In the genomic region with DNA sequence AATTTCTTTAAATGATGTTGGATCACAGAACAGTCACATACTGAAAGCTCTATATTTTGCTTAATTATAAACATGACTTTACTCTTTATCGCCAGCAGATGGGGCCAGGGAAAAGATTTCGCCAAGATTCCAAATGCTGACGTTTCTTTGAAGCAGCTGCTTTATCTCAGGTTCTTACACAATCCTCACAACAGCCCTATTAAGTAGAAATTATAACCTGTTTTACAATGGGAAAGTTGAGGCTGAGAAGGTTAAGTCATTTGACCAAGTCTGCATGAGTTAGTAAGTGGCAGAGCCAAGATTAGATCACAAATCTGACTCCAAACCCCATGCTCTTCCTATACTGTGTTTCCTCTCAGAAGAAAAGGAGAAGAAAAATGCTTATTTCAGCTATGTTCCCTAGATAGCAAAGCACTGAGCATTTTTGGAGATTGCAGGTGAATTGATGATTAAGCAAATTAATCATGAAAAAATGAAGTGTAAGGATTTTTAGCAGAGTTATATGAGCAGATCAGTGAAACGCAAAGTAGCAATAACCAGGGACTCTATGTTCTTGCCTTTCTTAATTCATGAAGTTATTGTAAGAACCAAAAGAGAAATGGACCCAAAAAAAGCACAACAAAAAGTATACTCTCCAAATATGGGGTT, we compare ENCODE assay signal across 9 cellular contexts.
DNase-seq lines count a peak whose midpoint lies in the region; ATAC-seq, FAIRE-seq and TF ChIP-seq lines count a peak whose summit lies in the region.
"Had no signal": no experiment of that assay in that cellular context is flagged by ENCODE, and none has a peak within 500 bp of the region (broad histone marks: within the 10 kb centered on the region; RNA-seq: fewer than 3 reads in every experiment).

No MANE protein-coding gene starts in this region.

- intact Hi-C loops in K562 (cut with micrococcal nuclease) (loop anchor here (10.0 kb wide), 1 partner anchor 878 kb away; no protein-coding TSS in a partner anchor), HepG2 (cut with micrococcal nuclease; ENCODE audit: unreplicated experiment) (loop anchor here (1.0 kb wide), 2 partner anchors 429 to 881 kb away; no protein-coding TSS in a partner anchor)

- no peaks in the 10 kb centered on the region for H3K79me2 ChIP-seq in GM23248 (ENCODE audit: insufficient read depth)
- no peaks in the 10 kb centered on the region for H3K79me2 ChIP-seq in K562 (ENCODE audit: control insufficient read depth, insufficient read depth, low read length)
- no peaks in the 10 kb centered on the region for H3K79me2 ChIP-seq in HepG2 (ENCODE audit: insufficient read depth, low read length)

- H2AFZ ChIP-seq in GM23248, result no peak overlapping the region
- no peak overlapping the region for H2AFZ ChIP-seq in K562 (ENCODE audit: low read depth, low read length)
- no peak overlapping the region for H2AFZ ChIP-seq in HepG2 (ENCODE audit: low read length)

- peak; percentile 67 for FAIRE-seq in K562 (lab: Jason Lieb, UNC)
- FAIRE-seq in HepG2 (lab: Jason Lieb, UNC), result peak; percentile 18

- TF ChIP-seq CTCF in K562 (IDR thresholded peaks at IDR 0.05 in 2 of 3, conservative IDR thresholded peaks at IDR 0.05 in 1 of 3; ENCODE audit: insufficient read depth in 2 of 3, low read depth in 1 of 3, low read length in 3 of 3) (peak; percentile 19 to 37 (median 21); a peak in 3 of 6 replicates), HepG2 (CRISPR knock-in tag; IDR thresholded peaks at IDR 0.05) (peak; percentile 53)

- WGBS in GM23248 (ENCODE audit: low coverage in 1 of 2, low lambda C conversion rate in 2 of 2, missing lambda C conversion rate in 2 of 2), 2 experiments, result 11 to 13% methylated on average over 4 of the region's 4 CpGs
- 0% methylated on average over 4 of the region's 4 CpGs for WGBS in K562 (ENCODE audit: insufficient coverage, low coverage, missing lambda C conversion rate)
- WGBS in HepG2 (ENCODE audit: low lambda C conversion rate), result 24% methylated on average over 4 of the region's 4 CpGs

- H3K4me2 ChIP-seq in GM23248 (ENCODE audit: unreplicated experiment), result no peak overlapping the region
- H3K4me2 ChIP-seq in K562 (ENCODE audit: insufficient read depth, low read length), result no peak overlapping the region
- H3K4me2 ChIP-seq in HepG2 (ENCODE audit: low read depth, low read length), result no peak overlapping the region
- H3K4me2 ChIP-seq: BLaER1 had no signal

- TF ChIP-seq RAD21 in K562 (CRISPR knock-in tag; conservative IDR thresholded peaks at IDR 0.05 in 1 of 2, IDR thresholded peaks at IDR 0.05 in 1 of 2), result peak; percentile 49 to 57
- no peak for TF ChIP-seq RAD21 in HepG2 (CRISPR knock-in tag; IDR thresholded peaks at IDR 0.05)

- TF ChIP-seq EP300 in K562 (IDR thresholded peaks at IDR 0.05; ENCODE audit: low read length) (no peak), HepG2 (IDR thresholded peaks at IDR 0.05; ENCODE audit: low read depth in 2 of 2, low read length in 2 of 2) (no peak), HepG2 (CRISPR knock-in tag; IDR thresholded peaks at IDR 0.05; ENCODE audit: borderline replicate concordance) (no peak)

- H3K36me3 ChIP-seq in GM23248 (ENCODE audit: low read depth) (no peaks in the 10 kb centered on the region), MG63 (no peaks in the 10 kb centered on the region), K562 (ENCODE audit: control insufficient read depth, insufficient read depth, low read length) (no peaks in the 10 kb centered on the region), HepG2 (replicated peaks in 1 of 2; ENCODE audit: control insufficient read depth in 1 of 2, insufficient read depth in 2 of 2, low read length in 2 of 2) (no peaks in the 10 kb centered on the region)
- H3K36me3 ChIP-seq: BLaER1 had no signal

- POLR2A ChIA-PET in K562 (lab: Yijun Ruan, JAX) (interaction anchor here (0.6 to 0.7 kb wide), 2 partner anchors 12 to 96 kb away, joined by 3 read pairs; no protein-coding TSS in a partner anchor), HepG2 (lab: Yijun Ruan, JAX) (no interaction called here)

- no peaks in the 10 kb centered on the region for H3K27me3 ChIP-seq in GM23248 (replicated peaks; ENCODE audit: insufficient read depth)
- no peaks in the 10 kb centered on the region for H3K27me3 ChIP-seq in MG63
- no peaks in the 10 kb centered on the region for H3K27me3 ChIP-seq in K562 (ENCODE audit: control insufficient read depth in 2 of 2, insufficient read depth in 2 of 2, low read length in 2 of 2)
- H3K27me3 ChIP-seq in HepG2 (ENCODE audit: control insufficient read depth in 1 of 2, insufficient read depth in 2 of 2, low read length in 2 of 2), result no peaks in the 10 kb centered on the region
- H3K27me3 ChIP-seq: BLaER1 had no signal

- no peaks in the 10 kb centered on the region for H4K20me1 ChIP-seq in GM23248 (ENCODE audit: insufficient read depth)
- no peaks in the 10 kb centered on the region for H4K20me1 ChIP-seq in K562 (replicated peaks; ENCODE audit: control insufficient read depth, insufficient read depth, low read length)
- no peaks in the 10 kb centered on the region for H4K20me1 ChIP-seq in HepG2 (ENCODE audit: insufficient read depth, low read length)
- H4K20me1 ChIP-seq: BLaER1 had no signal

- DNase-seq in NCI-H1105 treated with DMSO at 0.1 percent for 48 hours (lab: John Stamatoyannopoulos, UW) (peak; percentile 36), NCI-H1105 (lab: John Stamatoyannopoulos, UW) (no peak), GM23248 (peak; percentile 82), MG63 (peak; percentile 7), K562 (ENCODE audit: extremely low read depth in 1 of 4, low spot score in 3 of 4) (peak; percentile 10 to 35 (median 18)), HepG2 (ENCODE audit: low spot score) (peak; percentile 15), HK-2 (ENCODE audit: unreplicated experiment) (no peak), DMS79 treated with DMSO at 0.1 percent for 48 hours (lab: John Stamatoyannopoulos, UW) (no peak)

- peaks cover 22% of the 10 kb centered on the region for H3K4me1 ChIP-seq in GM23248 (ENCODE audit: insufficient read depth)
- H3K4me1 ChIP-seq in K562 (replicated peaks in 1 of 2; ENCODE audit: control insufficient read depth in 2 of 2, insufficient read depth in 2 of 2, low read length in 2 of 2), result no peaks in the 10 kb centered on the region
- no peaks in the 10 kb centered on the region for H3K4me1 ChIP-seq in HepG2 (ENCODE audit: insufficient read depth, low read length)

- peak; percentile 46; the same call in 1 of the 3 replicates for ATAC-seq in K562
- ATAC-seq in HepG2, result peak; percentile 59

- no peak for TF ChIP-seq POLR2A in K562 (conservative IDR thresholded peaks at IDR 0.05)
- TF ChIP-seq POLR2A in HepG2 (IDR thresholded peaks at IDR 0.05; ENCODE audit: insufficient read depth in 1 of 2, low read depth in 2 of 2, low read length in 2 of 2), result no peak

- BruUV-seq in K562 (replicated peaks; lab: Mats Ljungman, UMichigan), result no TSS peak
- BruUV-seq in HepG2 (replicated peaks; lab: Mats Ljungman, UMichigan), result no TSS peak

- no peaks in the 10 kb centered on the region for H3K9me3 ChIP-seq in GM23248 (ENCODE audit: low read depth)
- no peaks in the 10 kb centered on the region for H3K9me3 ChIP-seq in MG63
- no peaks in the 10 kb centered on the region for H3K9me3 ChIP-seq in K562 (replicated peaks; ENCODE audit: control insufficient read depth, insufficient read depth, low read depth, low read length)
- no peaks in the 10 kb centered on the region for H3K9me3 ChIP-seq in HepG2 (ENCODE audit: low read length)

- H3K9me2 ChIP-seq in GM23248 (ENCODE audit: insufficient read depth), result no peaks in the 10 kb centered on the region

- CTCF ChIA-PET in K562 (lab: Yijun Ruan, JAX; ENCODE audit: low intra/inter-chr PET ratio), result no interaction called here
- CTCF ChIA-PET in HepG2 (lab: Yijun Ruan, JAX; ENCODE audit: low intra/inter-chr PET ratio, low total read pairs), result interaction anchor here (1.2 kb wide), 1 partner anchor 881 kb away, joined by 4 read pairs; no protein-coding TSS in a partner anchor

- no peak overlapping the region for H3K27ac ChIP-seq in GM23248
- no peak overlapping the region for H3K27ac ChIP-seq in K562 (ENCODE audit: extremely low read depth, low read depth, low read length)
- no peak overlapping the region for H3K27ac ChIP-seq in HepG2 (ENCODE audit: extremely low read length, insufficient read depth, low read length)
- H3K27ac ChIP-seq: BLaER1 had no signal

- H3K9me1 ChIP-seq in K562 (ENCODE audit: control insufficient read depth, insufficient read depth, low read length), result no peaks in the 10 kb centered on the region

- H3K4me3 ChIP-seq in GM23248 (no peak overlapping the region), MG63 (no peak overlapping the region), K562 (no peak overlapping the region), HepG2 (replicated peaks in 1 of 3; ENCODE audit: insufficient read depth in 1 of 3, low read depth in 2 of 3, low read length in 3 of 3) (no peak overlapping the region)
- H3K4me3 ChIP-seq: BLaER1 had no signal

- in situ Hi-C loops in GM23248 (cut with MboI) (loop anchor here (25.0 kb wide), 2 partner anchors 431 to 856 kb away; partner anchors contain the start of gene GUCY1A2), K562 (cut with MboI) (no loop called here), HepG2 (cut with HindIII; ENCODE audit: extremely low pct_ligation_motif_present, low pct_unique_long_range_greater_than_20kb) (no loop called here)

- H3K9ac ChIP-seq in GM23248, result no peak overlapping the region
- no peak overlapping the region for H3K9ac ChIP-seq in K562 (ENCODE audit: insufficient read depth in 1 of 2, low read depth in 2 of 2, low read length in 2 of 2)
- H3K9ac ChIP-seq in HepG2 (ENCODE audit: insufficient read depth, low read depth, low read length), result no peak overlapping the region
- H3K9ac ChIP-seq: BLaER1 had no signal

- H3F3A ChIP-seq in GM23248 (ENCODE audit: insufficient read depth), result peaks cover 20% of the 10 kb centered on the region

TF ChIP-seq in K562, 482 proteins besides CTCF, POLR2A, EP300 and RAD21 (continues in another document):
- no peak for TF ChIP-seq HCFC1 (IDR thresholded peaks at IDR 0.05; ENCODE audit: low read depth, low read length)
- TF ChIP-seq NFE2L1 (tag; IDR thresholded peaks at IDR 0.05; ENCODE audit: borderline replicate concordance, low read depth), result no peak
- no peak for TF ChIP-seq KLF16 (IDR thresholded peaks at IDR 0.05)
- TF ChIP-seq ZNF212 (CRISPR knock-in tag; IDR thresholded peaks at IDR 0.05), result no peak
- no peak for TF ChIP-seq GATA2 (CRISPR knock-in tag; IDR thresholded peaks at IDR 0.05)
- TF ChIP-seq NCOA6 (IDR thresholded peaks at IDR 0.05), result no peak
- no peak for TF ChIP-seq ZC3H4 (CRISPR knock-in tag; IDR thresholded peaks at IDR 0.05; ENCODE audit: borderline replicate concordance)

TF ChIP-seq in HepG2, 621 proteins besides CTCF, POLR2A, EP300 and RAD21 (continues in another document):
- no peak for TF ChIP-seq TP53 (CRISPR knock-in tag; conservative IDR thresholded peaks at IDR 0.05)

Comparison
In these comparisons a context has a peak if more than half of its experiments do, and no peak if none do; other contexts are left out.
1. DNase-seq: peak in NCI-H1105 treated with DMSO at 0.1 percent for 48 hours (single experiment), GM23248 (single experiment), MG63 (single experiment), K562 (4 of 4) and HepG2 (single experiment); none in NCI-H1105 (single experiment), HK-2 (single experiment) and DMS79 treated with DMSO at 0.1 percent for 48 hours (single experiment).